1 cellular context compared by ENCODE assay signal in the genomic region with DNA sequence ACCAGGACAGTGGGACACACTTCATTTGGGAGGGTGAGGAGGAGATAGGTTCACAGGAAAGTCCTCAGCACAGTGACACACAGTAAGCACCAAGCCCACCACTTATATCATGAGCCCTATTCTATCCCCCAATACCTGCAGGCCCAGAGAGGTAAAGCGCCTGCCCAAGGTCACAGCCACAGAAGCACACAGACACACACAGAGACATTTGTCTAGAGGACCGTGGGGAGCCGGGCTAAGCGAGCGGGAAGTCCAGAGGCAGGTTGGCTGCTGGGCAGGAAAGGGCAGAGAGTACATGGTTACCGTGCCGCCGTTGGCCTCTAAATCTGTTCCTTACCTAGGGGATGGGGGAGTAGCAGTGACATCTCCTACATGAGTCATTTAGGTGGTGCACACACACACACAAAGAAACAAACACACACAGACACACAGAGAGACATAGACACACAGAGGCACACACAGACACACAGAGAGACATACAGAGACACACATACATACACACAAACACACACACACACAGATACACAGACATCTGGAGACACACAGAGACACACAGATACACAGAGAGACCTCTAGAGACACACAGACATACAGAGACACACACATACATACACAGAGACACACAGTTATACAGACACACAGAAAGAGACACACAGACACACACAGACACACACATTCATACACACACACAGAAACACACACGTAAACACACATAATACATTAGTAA.
TF ChIP-seq lines count a peak whose summit lies in the region.

No MANE protein-coding gene starts in this region.

TF ChIP-seq in K562, 482 proteins besides CTCF, POLR2A, EP300 and RAD21 (continued from another document):
- TF ChIP-seq, protein P1, sequence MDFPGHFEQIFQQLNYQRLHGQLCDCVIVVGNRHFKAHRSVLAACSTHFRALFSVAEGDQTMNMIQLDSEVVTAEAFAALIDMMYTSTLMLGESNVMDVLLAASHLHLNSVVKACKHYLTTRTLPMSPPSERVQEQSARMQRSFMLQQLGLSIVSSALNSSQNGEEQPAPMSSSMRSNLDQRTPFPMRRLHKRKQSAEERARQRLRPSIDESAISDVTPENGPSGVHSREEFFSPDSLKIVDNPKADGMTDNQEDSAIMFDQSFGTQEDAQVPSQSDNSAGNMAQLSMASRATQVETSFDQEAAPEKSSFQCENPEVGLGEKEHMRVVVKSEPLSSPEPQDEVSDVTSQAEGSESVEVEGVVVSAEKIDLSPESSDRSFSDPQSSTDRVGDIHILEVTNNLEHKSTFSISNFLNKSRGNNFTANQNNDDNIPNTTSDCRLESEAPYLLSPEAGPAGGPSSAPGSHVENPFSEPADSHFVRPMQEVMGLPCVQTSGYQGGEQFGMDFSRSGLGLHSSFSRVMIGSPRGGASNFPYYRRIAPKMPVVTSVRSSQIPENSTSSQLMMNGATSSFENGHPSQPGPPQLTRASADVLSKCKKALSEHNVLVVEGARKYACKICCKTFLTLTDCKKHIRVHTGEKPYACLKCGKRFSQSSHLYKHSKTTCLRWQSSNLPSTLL (IDR thresholded peaks at IDR 0.05) = peak; percentile 50; the same call in 1 of the 2 replicates
- TF ChIP-seq PHF20 (IDR thresholded peaks at IDR 0.05; ENCODE audit: partially characterized antibody) (peak; percentile 72), ZNF507 (tag; conservative IDR thresholded peaks at IDR 0.05) (no peak), TRIM24 (IDR thresholded peaks at IDR 0.05) (peak in 1 of 2 experiments; percentile 11; a peak in 2 of 4 replicates), MAFK (IDR thresholded peaks at IDR 0.05; ENCODE audit: low read length) (no peak), ZNF695 (CRISPR knock-in tag; IDR thresholded peaks at IDR 0.05) (no peak), MYNN (IDR thresholded peaks at IDR 0.05) (no peak), MYNN (CRISPR knock-in tag; IDR thresholded peaks at IDR 0.05) (no peak), PURB (CRISPR knock-in tag; IDR thresholded peaks at IDR 0.05; ENCODE audit: low read depth) (no peak), SMARCA5 (IDR thresholded peaks at IDR 0.05) (peak; percentile 87; the same call in 1 of the 2 replicates), ZNF347 (CRISPR knock-in tag; IDR thresholded peaks at IDR 0.05; ENCODE audit: low read depth) (no peak), MEIS2 (IDR thresholded peaks at IDR 0.05; ENCODE audit: partially characterized antibody) (no peak), ZNF12 (CRISPR knock-in tag; IDR thresholded peaks at IDR 0.05) (no peak), MTA1 (IDR thresholded peaks at IDR 0.05; ENCODE audit: borderline replicate concordance) (0 out of 2 replicates have a peak, but pooled peaks have one; percentile 18), ARHGAP35 (IDR thresholded peaks at IDR 0.05; ENCODE audit: partially characterized antibody) (no peak), MYBL2 (IDR thresholded peaks at IDR 0.05; ENCODE audit: low read depth) (no peak), MYBL2 (CRISPR knock-in tag; IDR thresholded peaks at IDR 0.05; ENCODE audit: borderline replicate concordance) (no peak), NFXL1 (CRISPR knock-in tag; IDR thresholded peaks at IDR 0.05) (no peak), BACH1 (tag; IDR thresholded peaks at IDR 0.05) (no peak), ZBED1 (IDR thresholded peaks at IDR 0.05) (no peak)
- TF ChIP-seq, protein P2, sequence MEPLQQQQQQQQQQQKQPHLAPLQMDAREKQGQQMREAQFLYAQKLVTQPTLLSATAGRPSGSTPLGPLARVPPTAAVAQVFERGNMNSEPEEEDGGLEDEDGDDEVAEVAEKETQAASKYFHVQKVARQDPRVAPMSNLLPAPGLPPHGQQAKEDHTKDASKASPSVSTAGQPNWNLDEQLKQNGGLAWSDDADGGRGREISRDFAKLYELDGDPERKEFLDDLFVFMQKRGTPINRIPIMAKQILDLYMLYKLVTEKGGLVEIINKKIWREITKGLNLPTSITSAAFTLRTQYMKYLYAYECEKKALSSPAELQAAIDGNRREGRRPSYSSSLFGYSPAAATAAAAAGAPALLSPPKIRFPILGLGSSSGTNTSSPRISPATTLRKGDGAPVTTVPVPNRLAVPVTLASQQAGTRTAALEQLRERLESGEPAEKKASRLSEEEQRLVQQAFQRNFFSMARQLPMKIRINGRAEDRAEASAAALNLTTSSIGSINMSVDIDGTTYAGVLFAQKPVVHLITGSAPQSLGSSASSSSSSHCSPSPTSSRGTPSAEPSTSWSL (CRISPR knock-in tag; IDR thresholded peaks at IDR 0.05; ENCODE audit: borderline replicate concordance) = no peak
- TF ChIP-seq, protein P3, sequence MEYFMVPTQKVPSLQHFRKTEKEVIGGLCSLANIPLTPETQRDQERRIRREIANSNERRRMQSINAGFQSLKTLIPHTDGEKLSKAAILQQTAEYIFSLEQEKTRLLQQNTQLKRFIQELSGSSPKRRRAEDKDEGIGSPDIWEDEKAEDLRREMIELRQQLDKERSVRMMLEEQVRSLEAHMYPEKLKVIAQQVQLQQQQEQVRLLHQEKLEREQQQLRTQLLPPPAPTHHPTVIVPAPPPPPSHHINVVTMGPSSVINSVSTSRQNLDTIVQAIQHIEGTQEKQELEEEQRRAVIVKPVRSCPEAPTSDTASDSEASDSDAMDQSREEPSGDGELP (CRISPR knock-in tag; IDR thresholded peaks at IDR 0.05; ENCODE audit: borderline replicate concordance) = no peak
- TF ChIP-seq, protein P4, sequence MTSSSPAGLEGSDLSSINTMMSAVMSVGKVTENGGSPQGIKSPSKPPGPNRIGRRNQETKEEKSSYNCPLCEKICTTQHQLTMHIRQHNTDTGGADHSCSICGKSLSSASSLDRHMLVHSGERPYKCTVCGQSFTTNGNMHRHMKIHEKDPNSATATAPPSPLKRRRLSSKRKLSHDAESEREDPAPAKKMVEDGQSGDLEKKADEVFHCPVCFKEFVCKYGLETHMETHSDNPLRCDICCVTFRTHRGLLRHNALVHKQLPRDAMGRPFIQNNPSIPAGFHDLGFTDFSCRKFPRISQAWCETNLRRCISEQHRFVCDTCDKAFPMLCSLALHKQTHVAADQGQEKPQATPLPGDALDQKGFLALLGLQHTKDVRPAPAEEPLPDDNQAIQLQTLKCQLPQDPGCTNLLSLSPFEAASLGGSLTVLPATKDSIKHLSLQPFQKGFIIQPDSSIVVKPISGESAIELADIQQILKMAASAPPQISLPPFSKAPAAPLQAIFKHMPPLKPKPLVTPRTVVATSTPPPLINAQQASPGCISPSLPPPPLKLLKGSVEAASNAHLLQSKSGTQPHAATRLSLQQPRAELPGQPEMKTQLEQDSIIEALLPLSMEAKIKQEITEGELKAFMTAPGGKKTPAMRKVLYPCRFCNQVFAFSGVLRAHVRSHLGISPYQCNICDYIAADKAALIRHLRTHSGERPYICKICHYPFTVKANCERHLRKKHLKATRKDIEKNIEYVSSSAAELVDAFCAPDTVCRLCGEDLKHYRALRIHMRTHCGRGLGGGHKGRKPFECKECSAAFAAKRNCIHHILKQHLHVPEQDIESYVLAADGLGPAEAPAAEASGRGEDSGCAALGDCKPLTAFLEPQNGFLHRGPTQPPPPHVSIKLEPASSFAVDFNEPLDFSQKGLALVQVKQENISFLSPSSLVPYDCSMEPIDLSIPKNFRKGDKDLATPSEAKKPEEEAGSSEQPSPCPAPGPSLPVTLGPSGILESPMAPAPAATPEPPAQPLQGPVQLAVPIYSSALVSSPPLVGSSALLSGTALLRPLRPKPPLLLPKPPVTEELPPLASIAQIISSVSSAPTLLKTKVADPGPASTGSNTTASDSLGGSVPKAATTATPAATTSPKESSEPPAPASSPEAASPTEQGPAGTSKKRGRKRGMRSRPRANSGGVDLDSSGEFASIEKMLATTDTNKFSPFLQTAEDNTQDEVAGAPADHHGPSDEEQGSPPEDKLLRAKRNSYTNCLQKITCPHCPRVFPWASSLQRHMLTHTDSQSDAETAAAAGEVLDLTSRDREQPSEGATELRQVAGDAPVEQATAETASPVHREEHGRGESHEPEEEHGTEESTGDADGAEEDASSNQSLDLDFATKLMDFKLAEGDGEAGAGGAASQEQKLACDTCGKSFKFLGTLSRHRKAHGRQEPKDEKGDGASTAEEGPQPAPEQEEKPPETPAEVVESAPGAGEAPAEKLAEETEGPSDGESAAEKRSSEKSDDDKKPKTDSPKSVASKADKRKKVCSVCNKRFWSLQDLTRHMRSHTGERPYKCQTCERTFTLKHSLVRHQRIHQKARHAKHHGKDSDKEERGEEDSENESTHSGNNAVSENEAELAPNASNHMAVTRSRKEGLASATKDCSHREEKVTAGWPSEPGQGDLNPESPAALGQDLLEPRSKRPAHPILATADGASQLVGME (CRISPR knock-in tag; IDR thresholded peaks at IDR 0.05) = no peak
